8 cellular contexts compared by ENCODE assay signal in the genomic region with DNA sequence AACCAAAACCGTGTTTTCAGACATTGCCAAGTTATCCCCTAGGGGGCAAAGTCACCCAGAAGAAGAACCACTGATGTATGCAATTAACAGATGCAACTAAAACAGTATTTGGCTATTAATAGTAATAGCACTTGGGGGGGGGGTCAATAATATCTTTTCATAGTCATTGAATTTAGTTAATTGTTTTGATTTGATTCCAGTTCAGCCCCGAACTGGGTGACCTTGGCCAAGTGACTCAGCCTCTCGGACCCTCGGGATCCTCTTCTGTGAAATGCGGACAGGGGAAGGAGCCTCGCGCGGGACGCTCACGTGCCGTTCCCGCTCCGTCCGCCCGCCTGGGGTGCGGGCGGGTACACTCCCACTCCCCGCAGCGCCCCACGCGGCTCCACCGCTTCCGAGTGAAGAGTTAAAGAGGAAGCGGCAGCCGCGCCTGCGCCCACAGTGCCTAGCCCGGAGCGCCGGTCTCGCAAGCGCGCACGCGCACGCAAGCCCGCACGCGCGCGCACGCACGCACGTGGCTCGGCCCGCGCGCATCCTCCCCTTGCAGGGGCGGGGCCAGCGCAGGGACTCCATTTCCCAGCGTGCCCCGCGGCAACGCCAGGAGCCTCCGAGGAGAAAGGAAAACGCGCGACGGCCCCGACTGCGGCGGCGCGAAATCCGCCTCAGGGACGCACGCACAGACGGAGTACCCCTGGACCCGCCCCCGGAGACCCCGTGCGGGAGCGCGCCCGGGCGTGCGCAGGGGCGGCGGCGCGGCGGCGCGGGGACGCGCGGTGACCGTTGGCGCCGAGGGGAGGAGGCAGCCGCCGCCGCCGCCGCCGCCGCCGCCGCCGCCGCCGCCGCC.
DNase-seq lines count a peak whose midpoint lies in the region; ATAC-seq and TF ChIP-seq lines count a peak whose summit lies in the region.

Gene DAZAP1 (plus strand): TSS at position 769 of the 844 bp plus-strand sequence. CDS start 188 bp downstream, outside the sequence.

- in situ Hi-C loops in GM18951 (cut with MboI; ENCODE audit: low sequenced_read_pairs, unreplicated experiment): no loop called here

- peak; percentile 87 for DNase-seq in AG09309 (ENCODE audit: low read depth)
- peak; percentile 94 for DNase-seq in NCI-H345 treated with DMSO at 0.1 percent for 48 hours (lab: John Stamatoyannopoulos, UW; ENCODE audit: unreplicated experiment)
- DNase-seq in activated CD4-positive, CD25-positive, alpha-beta regulatory T cell treated with anti-CD3 and anti-CD28 coated beads, Interleukin-2, amount 50 U/mL, for 16 hours (ENCODE audit: low read depth, low spot score): peak; percentile 99
- peak; percentile 98 to 99 for DNase-seq in central memory CD8-positive, alpha-beta T cell (ENCODE audit: low spot score in 2 of 2)
- peak; percentile 98 for DNase-seq in islet precursor cell
- peak; percentile 97 to 99 (median 99) for DNase-seq in stimulated activated CD4-positive, alpha-beta T cell treated with anti-CD3 and anti-CD28 coated beads, Interleukin-12 subunit alpha, Interleukin-12 subunit beta, amount 100 ng/mL, for 48 hours (ENCODE audit: low read depth in 2 of 3, low spot score in 1 of 3)

- H3K9me3 Mint-ChIP-seq in central memory CD8-positive, alpha-beta T cell: no peaks in the 10 kb centered on the region

- ATAC-seq in HG03280 (IDR thresholded peaks at IDR 0.05; ENCODE audit: unreplicated experiment): peak; percentile 77
- peak; percentile 74 for ATAC-seq in central memory CD8-positive, alpha-beta T cell (replicated peaks; ENCODE audit: extremely low read depth, poor library complexity, severe bottlenecking)

- peak within 1 kb of the TSS; percentile 94 for H3K4me3 Mint-ChIP-seq in central memory CD8-positive, alpha-beta T cell

- peaks cover 46% of the 10 kb centered on the region for H3K4me1 Mint-ChIP-seq in central memory CD8-positive, alpha-beta T cell

- TF ChIP-seq CTCF in AG09309 (IDR thresholded peaks at IDR 0.05; ENCODE audit: control insufficient read depth, insufficient read depth, low read depth, low read length, missing control alignments): peak; percentile 43

- H3K27me3 Mint-ChIP-seq in central memory CD8-positive, alpha-beta T cell: peaks cover 6% of the 10 kb centered on the region

- H3K4me3 ChIP-seq in AG09309 (ENCODE audit: control insufficient read depth, low read depth, low read length): peak within 1 kb of the TSS; percentile 90

- peak within 1 kb of the TSS; percentile 96 for H3K27ac Mint-ChIP-seq in central memory CD8-positive, alpha-beta T cell (ENCODE audit: low read depth)

- peak; percentile 76 for TF ChIP-seq POLR2A in GM18951 (IDR thresholded peaks at IDR 0.05; ENCODE audit: extremely low read depth, insufficient read depth, insufficient read length)

- peaks cover 19% of the 10 kb centered on the region for H3K36me3 Mint-ChIP-seq in central memory CD8-positive, alpha-beta T cell (ENCODE audit: insufficient read depth)

Comparison
In these comparisons a context has a peak if more than half of its experiments do, and no peak if none do; other contexts are left out.
1. Peak in every context shown above with its lines: DNase-seq, ATAC-seq and H3K4me3 ChIP-seq.